ENCODE assay signal across 12 cellular contexts in the genomic region with DNA sequence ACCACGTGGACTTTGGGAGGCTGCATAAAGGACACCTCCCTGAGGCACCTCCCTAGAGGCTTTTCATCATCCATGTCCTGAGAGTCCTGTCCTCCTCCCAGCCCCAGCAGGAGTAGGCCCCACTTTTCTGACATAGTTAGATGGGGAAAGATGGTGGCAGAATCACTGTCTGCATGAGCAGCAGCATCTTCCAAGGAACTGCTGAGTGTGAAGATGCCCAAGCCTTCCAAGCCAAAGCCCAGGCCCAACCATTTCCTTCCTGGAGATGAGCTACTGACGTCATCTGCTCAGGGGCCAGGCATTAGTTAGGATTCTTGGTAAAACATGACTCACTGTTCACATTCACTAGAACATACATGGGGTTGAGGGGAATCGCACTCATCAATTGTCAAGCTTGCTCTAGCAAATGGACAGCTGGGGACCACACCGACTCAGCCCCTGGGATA. TPM values are rescaled to one million over a fixed set of nuclear protein-coding genes. Genes with fewer than 3 reads are reported as not detected.
DNase-seq lines count a peak whose midpoint lies in the region; ATAC-seq and TF ChIP-seq lines count a peak whose summit lies in the region.
"Had no signal": no experiment of that assay in that cellular context is flagged by ENCODE, and none has a peak within 500 bp of the region (broad histone marks: within the 10 kb centered on the region; RNA-seq: fewer than 3 reads in every experiment).

No MANE protein-coding gene starts in this region.

- no peaks in the 10 kb centered on the region for H3K36me3 ChIP-seq in sigmoid colon

- H3K4me3 ChIP-seq in AG04450 (ENCODE audit: low read depth, low read length): no peak overlapping the region
- H3K4me3 ChIP-seq in sigmoid colon: no peak overlapping the region

- no peaks in the 10 kb centered on the region for H3K27me3 Mint-ChIP-seq in HFFc6 (ENCODE audit: insufficient read depth)
- H3K27me3 Mint-ChIP-seq in activated T-cell treated with anti-CD3 and anti-CD28 coated beads, Interleukin-2, amount 50 U/mL, for 72 hours (ENCODE audit: low read depth): no peaks in the 10 kb centered on the region

- no peak for TF ChIP-seq CTCF in AG04450 (IDR thresholded peaks at IDR 0.05; ENCODE audit: low read depth, low read length)
- TF ChIP-seq CTCF in HFFc6 (IDR thresholded peaks at IDR 0.05): no peak
- TF ChIP-seq CTCF in sigmoid colon (IDR thresholded peaks at IDR 0.05): no peak

- no peaks in the 10 kb centered on the region for H3K9me3 Mint-ChIP-seq in HFFc6
- H3K9me3 Mint-ChIP-seq in activated T-cell treated with anti-CD3 and anti-CD28 coated beads, Interleukin-2, amount 50 U/mL, for 72 hours: no peaks in the 10 kb centered on the region

- H3K27me3 ChIP-seq in AG04450 (ENCODE audit: control insufficient read depth, insufficient read depth, low read length) (no peaks in the 10 kb centered on the region), sigmoid colon (no peaks in the 10 kb centered on the region)

- no peak overlapping the region for H3K4me3 Mint-ChIP-seq in HFFc6
- peak overlapping the region; percentile 51 to 75 for H3K4me3 Mint-ChIP-seq in activated T-cell treated with anti-CD3 and anti-CD28 coated beads, Interleukin-2, amount 50 U/mL, for 72 hours

- peak; percentile 84 to 87 for ATAC-seq in activated T-cell treated with anti-CD3 and anti-CD28 coated beads, Interleukin-2, amount 50 U/mL, for 72 hours (replicated peaks in 1 of 2)
- no peak for ATAC-seq in GM18520 (IDR thresholded peaks at IDR 0.05; ENCODE audit: unreplicated experiment)
- ATAC-seq: esophagus mucosa had no signal

- peak overlapping the region; percentile 94 for H3K27ac Mint-ChIP-seq in HFFc6
- H3K27ac Mint-ChIP-seq in activated T-cell treated with anti-CD3 and anti-CD28 coated beads, Interleukin-2, amount 50 U/mL, for 72 hours: peak overlapping the region; percentile 88

- CTCF ChIA-PET in AG04450 (lab: Charles Lee): interaction anchor here (0.6 to 1.2 kb wide), 3 partner anchors 26 to 96 kb away, joined by 3 to 4 read pairs (median 3); partner anchors contain the start of gene TMEM106C

- H3K9me3 ChIP-seq in AG04450 (ENCODE audit: control insufficient read depth, insufficient read depth, low read length) (no peaks in the 10 kb centered on the region; the same call in 1 of the 2 replicates), sigmoid colon (no peaks in the 10 kb centered on the region)

- intact Hi-C loops in sigmoid colon (cut with DNase I): no loop called here

- POLR2A ChIA-PET in AG04450 (lab: Yijun Ruan, JAX): interaction anchor here (1.0 to 1.1 kb wide), 2 partner anchors 14 to 38 kb away, joined by 3 to 4 read pairs; partner anchors contain the start of gene VDR

- H3K4me1 ChIP-seq in sigmoid colon: peaks cover 0 to 20% (median 16%) of the 10 kb centered on the region in 4 donors

- no peak for TF ChIP-seq POLR2A in sigmoid colon (IDR thresholded peaks at IDR 0.05)

- H3K4me1 Mint-ChIP-seq in HFFc6 (ENCODE audit: low read depth): peaks cover 32% of the 10 kb centered on the region
- peaks cover 95% of the 10 kb centered on the region for H3K4me1 Mint-ChIP-seq in activated T-cell treated with anti-CD3 and anti-CD28 coated beads, Interleukin-2, amount 50 U/mL, for 72 hours (ENCODE audit: low read depth)

- peak overlapping the region; percentile 61 for H3K27ac ChIP-seq in AG04450 (ENCODE audit: low read depth, low read length)
- H3K27ac ChIP-seq in sigmoid colon: no peak overlapping the region

- 77 to 78% methylated on average over 4 of the region's 4 CpGs for WGBS in sigmoid colon, 2 donors

- no peak for TF ChIP-seq EP300 in sigmoid colon (IDR thresholded peaks at IDR 0.05)

- no peaks in the 10 kb centered on the region for H3K36me3 Mint-ChIP-seq in HFFc6 (ENCODE audit: low read depth)
- peaks cover 28 to 54% of the 10 kb centered on the region in 2 donors for H3K36me3 Mint-ChIP-seq in activated T-cell treated with anti-CD3 and anti-CD28 coated beads, Interleukin-2, amount 50 U/mL, for 72 hours (ENCODE audit: insufficient read depth in 2 of 2)

- DNase-seq in AG04450 (ENCODE audit: low read depth, low spot score) (peak; percentile 70), HFFc6 (peak; percentile 79), islet precursor cell (peak; percentile 76), occipital lobe (lab: John Stamatoyannopoulos, UW) (no peak), sigmoid colon (no peak), NCI-H1417 treated with DMSO at 0.1 percent for 48 hours (lab: John Stamatoyannopoulos, UW) (no peak)
- peak; percentile 64 to 68 for DNase-seq in activated T-cell treated with anti-CD3 and anti-CD28 coated beads, Interleukin-2, amount 50 U/mL, for 72 hours
- DNase-seq: activated CD4-positive, CD25-positive, alpha-beta regulatory T cell; H7; NCI-H1105 had no signal

RNA-seq across cellular contexts. Expression of gene VDR, which starts 37.3 kb away (rescaled TPM):
- polyA plus RNA-seq in AG04450 (2011; rRNA removed) (11.9 and 13.6 TPM in 2 replicates), sigmoid colon (10 to 100 TPM; 36.0 to 69.1 (median 60.5) TPM)
- 14.6 and 23.2 TPM in 2 replicates for polyA minus RNA-seq in AG04450 (2011; rRNA and poly(A)+ RNA removed)
- total RNA-seq in HFFc6 (2021; fragmentation: NEBNext Ultra II Directional; extraction: Animal tissue kit (Norgen Biotek cat#: 25700)): 10 to 100 TPM in 3 of 6 experiments, 1 to 10 TPM in 3; 8.4 to 14.8 (median 10.1) TPM
- total RNA-seq in activated T-cell treated with anti-CD3 and anti-CD28 coated beads, Interleukin-2, amount 50 U/mL, for 72 hours: 100 to 1,000 TPM; 217 to 224 TPM
- total RNA-seq in occipital lobe (not detected), sigmoid colon (1 to 10 TPM in 3 of 4 donors, under 1 TPM in 1; 0.71 to 2.5 (median 1.5) TPM)

RNA-seq across cellular contexts. Expression of gene HDAC7, which starts 47.8 kb away (rescaled TPM):
- 17.1 and 22.1 TPM in 2 replicates for polyA plus RNA-seq in AG04450 (2011; rRNA removed)
- polyA minus RNA-seq in AG04450 (2011; rRNA and poly(A)+ RNA removed): 22.5 and 25.5 TPM in 2 replicates
- 100 to 1,000 TPM; 104 to 120 (median 108) TPM for total RNA-seq in HFFc6 (2021; fragmentation: NEBNext Ultra II Directional; extraction: Animal tissue kit (Norgen Biotek cat#: 25700))
- total RNA-seq in activated T-cell treated with anti-CD3 and anti-CD28 coated beads, Interleukin-2, amount 50 U/mL, for 72 hours: 100 to 1,000 TPM; 288 to 350 TPM
- 5.9 TPM for total RNA-seq in occipital lobe
- total RNA-seq in sigmoid colon: 10 to 100 TPM; 45.3 to 79.2 (median 53.1) TPM
- polyA plus RNA-seq in sigmoid colon: 10 to 100 TPM in 2 of 3 donors, 1 to 10 TPM in 1; 6.5 to 44.8 (median 16.8) TPM

Comparison
In these comparisons a context has a peak if more than half of its experiments do, and no peak if none do; other contexts are left out.
1. DNase-seq: peak in AG04450 (single experiment), HFFc6 (single experiment), activated T-cell treated with anti-CD3 and anti-CD28 coated beads, Interleukin-2, amount 50 U/mL, for 72 hours (2 of 2) and islet precursor cell (single experiment); none in occipital lobe (single experiment), sigmoid colon (single experiment) and NCI-H1417 treated with DMSO at 0.1 percent for 48 hours (single experiment).
2. RNA of gene VDR, which starts 37.3 kb away (total RNA-seq): 217 to 224 TPM in activated T-cell treated with anti-CD3 and anti-CD28 coated beads, Interleukin-2, amount 50 U/mL, for 72 hours; 8.4 to 14.8 TPM in HFFc6, 0.71 to 2.5 TPM in sigmoid colon and not detected in occipital lobe (single experiment); every median in the first group is over 10 times any median in the second.